ENCODE assay signal across 30 cellular contexts in genomic region chr19:15227261-15227660, GRCh38. TPM values are rescaled to one million over a fixed set of nuclear protein-coding genes. Genes with fewer than 3 reads are reported as not detected.
"Had no signal": no experiment of that assay in that cellular context is flagged by ENCODE, and none has a peak within 500 bp of the region (broad histone marks: within the 10 kb centered on the region; RNA-seq: fewer than 3 reads in every experiment).

No MANE protein-coding gene starts in this region.

- H3K4me3 ChIP-seq: left lung, lung, mucosa of descending colon, pancreas, prostate gland, smooth muscle cell, tibial nerve, upper lobe of left lung, vagina had no signal

- H3K27ac ChIP-seq: left lung, pancreas, prostate gland, vagina had no signal

- H3K36me3 ChIP-seq: left lung, pancreas, prostate gland, tibial nerve, upper lobe of left lung, vagina had no signal

- H3K27me3 ChIP-seq: pancreas, vagina had no signal

- H3K36me3 Mint-ChIP-seq: immature natural killer cell; naive thymus-derived CD4-positive, alpha-beta T cell; natural killer cell treated with Interleukin-12 subunit alpha and Interleukin-12 subunit beta and Interleukin-15 and Interleukin-18, amount 100 ng/mL, for 72 hours; stimulated activated memory B cell treated with anti-CD40 and anti-IgM and Interleukin-4, amounts not matched to agents 10 μg/mL and 1 μg/mL and 100 μg/mL, for 72 hours had no signal

- DNase-seq: hypothalamus; immature natural killer cell; kidney; left colon; left lung; midbrain; mucosa of descending colon; naive thymus-derived CD4-positive, alpha-beta T cell; pancreas; posterior cingulate gyrus; retina; right cardiac atrium; stimulated activated CD4-positive, alpha-beta T cell treated with anti-CD3 and anti-CD28 coated beads, Interleukin-1b, Interleukin-23, amount 100 ng/mL, for 48 hours; stimulated activated CD4-positive, alpha-beta T cell treated with anti-CD3 and anti-CD28 coated beads, Interleukin-2, amount 100 ng/mL, for 48 hours; stimulated activated CD4-positive, alpha-beta T cell treated with anti-CD3 and anti-CD28 coated beads, Interleukin-4, amount 100 ng/mL, for 4 hours; stimulated activated CD8-positive, alpha-beta memory T cell treated with anti-CD3 and anti-CD28 coated beads, Interleukin-4, amount 100 ng/mL, for 48 hours; stimulated activated naive CD4-positive, alpha-beta T cell treated with Interleukin-2 at 50 U/mL for 16 hours; stimulated activated naive CD8-positive, alpha-beta T cell treated with anti-CD3 and anti-CD28 coated beads, Interleukin-15, amount 100 ng/mL, for 72 hours; substantia nigra; upper lobe of left lung had no signal

- H3K9me3 Mint-ChIP-seq: immature natural killer cell; natural killer cell treated with Interleukin-12 subunit alpha and Interleukin-12 subunit beta and Interleukin-15 and Interleukin-18, amount 100 ng/mL, for 72 hours; stimulated activated memory B cell treated with anti-CD40 and anti-IgM and Interleukin-4, amounts not matched to agents 10 μg/mL and 1 μg/mL and 100 μg/mL, for 72 hours; stimulated activated naive CD8-positive, alpha-beta T cell treated with anti-CD3 and anti-CD28 coated beads, Interleukin-15, amount 100 ng/mL, for 72 hours had no signal

- ATAC-seq: left colon; left lung; mucosa of descending colon; naive thymus-derived CD4-positive, alpha-beta T cell; natural killer cell treated with Interleukin-12 subunit alpha and Interleukin-12 subunit beta and Interleukin-15 and Interleukin-18, amount 100 ng/mL, for 72 hours; pancreas; right cardiac atrium; sciatic nerve; stimulated activated memory B cell treated with anti-CD40 and anti-IgM and Interleukin-4, amounts not matched to agents 10 μg/mL and 1 μg/mL and 100 μg/mL, for 72 hours; stimulated activated naive CD8-positive, alpha-beta T cell treated with anti-CD3 and anti-CD28 coated beads, Interleukin-15, amount 100 ng/mL, for 72 hours had no signal

- H3K4me3 Mint-ChIP-seq: naive thymus-derived CD4-positive, alpha-beta T cell; natural killer cell treated with Interleukin-12 subunit alpha and Interleukin-12 subunit beta and Interleukin-15 and Interleukin-18, amount 100 ng/mL, for 72 hours; stimulated activated memory B cell treated with anti-CD40 and anti-IgM and Interleukin-4, amounts not matched to agents 10 μg/mL and 1 μg/mL and 100 μg/mL, for 72 hours; stimulated activated naive CD8-positive, alpha-beta T cell treated with anti-CD3 and anti-CD28 coated beads, Interleukin-15, amount 100 ng/mL, for 72 hours had no signal

- H3K9me3 ChIP-seq: left lung, mucosa of descending colon, pancreas, prostate gland, tibial nerve, upper lobe of left lung, vagina had no signal

- H3K4me1 ChIP-seq: pancreas had no signal

- H3K27ac Mint-ChIP-seq: immature natural killer cell; naive thymus-derived CD4-positive, alpha-beta T cell; natural killer cell treated with Interleukin-12 subunit alpha and Interleukin-12 subunit beta and Interleukin-15 and Interleukin-18, amount 100 ng/mL, for 72 hours; stimulated activated memory B cell treated with anti-CD40 and anti-IgM and Interleukin-4, amounts not matched to agents 10 μg/mL and 1 μg/mL and 100 μg/mL, for 72 hours; stimulated activated naive CD8-positive, alpha-beta T cell treated with anti-CD3 and anti-CD28 coated beads, Interleukin-15, amount 100 ng/mL, for 72 hours had no signal

- H3K4me2 ChIP-seq: smooth muscle cell had no signal

RNA-seq across cellular contexts. Expression of gene EPHX3, which starts 5.0 kb away (rescaled TPM):
- total RNA-seq: myocyte, temporal lobe had no signal

RNA-seq across cellular contexts. Expression of gene NOTCH3, which starts 26.5 kb away (rescaled TPM):
- total RNA-seq: natural killer cell treated with Interleukin-12 subunit alpha and Interleukin-12 subunit beta and Interleukin-15 and Interleukin-18, amount 100 ng/mL, for 72 hours had no signal
